Comparison of ENCODE assay signal across 1 cellular context in genomic region chr21:31518580-31518979, GRCh38.
TF ChIP-seq lines count a peak whose summit lies in the region.

No MANE protein-coding gene starts in this region.

TF ChIP-seq in WTC11, 78 proteins besides CTCF, POLR2A, EP300 and RAD21 (continued from another document):
- TF ChIP-seq ZNF425 (CRISPR knock-in tag; conservative IDR thresholded peaks at IDR 0.05) (no peak), PRDM15 (CRISPR knock-in tag; IDR thresholded peaks at IDR 0.05) (no peak), HMGXB4 (CRISPR knock-in tag; IDR thresholded peaks at IDR 0.05) (no peak), GRHL2 (CRISPR knock-in tag; IDR thresholded peaks at IDR 0.05; ENCODE audit: insufficient replicate concordance, severe bottlenecking) (no peak), ZSCAN18 (CRISPR knock-in tag; IDR thresholded peaks at IDR 0.05) (no peak), ZNF512 (CRISPR knock-in tag; IDR thresholded peaks at IDR 0.05; ENCODE audit: borderline replicate concordance) (no peak), SMAD3 (CRISPR knock-in tag; IDR thresholded peaks at IDR 0.05; ENCODE audit: borderline replicate concordance) (no peak), IRF1 (CRISPR knock-in tag; IDR thresholded peaks at IDR 0.05) (no peak), KAT7 (CRISPR knock-in tag; IDR thresholded peaks at IDR 0.05; ENCODE audit: borderline replicate concordance) (no peak)
